Comparison of ENCODE assay signal across 1 cellular context in the genomic region with DNA sequence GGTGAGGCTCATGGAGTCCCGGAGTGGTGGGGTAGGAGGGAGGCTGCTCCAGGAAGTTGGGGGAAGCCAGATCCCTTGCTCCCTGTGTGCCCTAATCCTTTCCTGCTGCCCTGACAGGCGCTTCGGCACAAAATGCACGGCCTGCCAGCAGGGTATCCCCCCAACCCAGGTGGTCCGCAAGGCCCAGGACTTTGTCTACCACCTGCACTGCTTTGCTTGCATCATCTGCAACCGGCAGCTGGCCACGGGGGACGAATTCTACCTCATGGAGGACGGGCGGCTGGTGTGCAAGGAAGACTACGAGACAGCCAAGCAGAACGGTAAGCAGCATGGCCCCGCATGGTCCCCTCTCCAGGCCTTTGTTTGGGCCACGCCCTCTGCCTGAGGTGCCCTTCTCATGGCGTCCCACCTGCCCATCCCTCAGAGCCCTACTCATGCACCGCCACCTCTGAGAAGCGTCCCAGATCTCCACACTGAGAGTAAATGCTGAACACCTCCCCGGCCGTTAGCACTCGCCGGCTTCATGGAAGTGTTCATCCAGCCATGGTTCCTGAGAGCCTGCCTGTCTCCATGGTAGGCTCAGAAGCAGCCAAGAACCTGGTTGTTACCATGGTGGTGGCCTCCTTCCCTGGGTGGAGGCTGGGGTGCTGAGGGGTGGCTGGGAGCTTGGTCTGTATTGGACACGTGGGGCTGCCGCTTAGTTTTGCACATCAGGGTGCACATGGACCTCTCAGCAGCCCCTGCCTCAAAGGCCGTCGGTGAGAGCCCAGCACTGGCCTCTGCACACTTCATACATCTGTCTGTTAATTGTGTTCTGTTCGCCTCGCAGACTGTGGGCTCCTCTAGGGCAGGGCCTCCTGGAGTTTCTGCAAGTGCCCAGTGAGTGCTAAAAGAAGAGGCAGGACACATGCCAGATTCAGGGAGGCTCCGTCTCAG.
TF ChIP-seq lines count a peak whose summit lies in the region.

No MANE protein-coding gene starts in this region.

TF ChIP-seq in K562, 482 proteins besides CTCF, POLR2A, EP300 and RAD21:
- TF ChIP-seq CBX8 (IDR thresholded peaks at IDR 0.05; ENCODE audit: borderline replicate concordance, extremely low read depth, low read depth, low read length, poor library complexity, severe bottlenecking) (no peak), RBM22 (IDR thresholded peaks at IDR 0.05; ENCODE audit: low read depth, low read length, poor library complexity, severe bottlenecking) (peak; percentile 55), POLR2B (IDR thresholded peaks at IDR 0.05; ENCODE audit: low read depth, partially characterized antibody) (peak; percentile 6), POLR2G (IDR thresholded peaks at IDR 0.05; ENCODE audit: low read depth, low read length) (peak; percentile 69), ZNF384 (IDR thresholded peaks at IDR 0.05; ENCODE audit: low read depth, low read length) (no peak)
